In the genomic region with DNA sequence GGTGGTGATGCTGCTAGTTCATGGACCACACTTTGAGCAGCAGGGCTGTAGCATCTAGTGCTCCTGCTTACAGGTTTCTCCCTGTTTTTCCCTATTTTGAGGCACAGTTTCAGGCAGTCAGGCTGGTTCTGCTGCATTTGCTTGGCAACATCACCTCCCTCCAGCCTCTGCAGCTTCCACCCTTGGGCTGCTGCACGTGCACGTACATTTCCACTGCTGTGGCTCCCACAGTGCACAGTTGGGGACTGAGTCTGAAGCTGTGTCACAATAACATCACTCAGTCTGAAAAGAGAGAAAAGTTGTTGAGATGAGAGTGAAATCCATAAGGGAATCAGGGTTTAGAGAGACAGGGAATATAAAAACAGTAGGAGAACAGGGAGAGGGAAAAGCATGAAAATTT, we compare ENCODE assay signal across 29 cellular contexts.
DNase-seq lines count a peak whose midpoint lies in the region; ATAC-seq and TF ChIP-seq lines count a peak whose summit lies in the region.
"Had no signal": no experiment of that assay in that cellular context is flagged by ENCODE, and none has a peak within 500 bp of the region (broad histone marks: within the 10 kb centered on the region; RNA-seq: fewer than 3 reads in every experiment).

No MANE protein-coding gene starts in this region.

- DNase-seq in COR-L47 (lab: John Stamatoyannopoulos, UW) = peak; percentile 36
- no peak for DNase-seq in neuronal stem cell (ENCODE audit: low spot score)
- DNase-seq in T-helper 2 cell treated with Interferon-gamma antibody and Interleukin-4, amounts not matched to agents 5 μg/mL and 100 μg/mL, for 36 hours (ENCODE audit: low spot score) = no peak
- DNase-seq in activated naive CD8-positive, alpha-beta T cell treated with anti-CD3 and anti-CD28 coated beads for 36 hours = no peak
- DNase-seq: activated CD4-positive, alpha-beta T cell treated with anti-CD3 and anti-CD28 coated beads for 1 hour; activated CD8-positive, alpha-beta T cell treated with anti-CD3 and anti-CD28 coated beads for 36 hours; aorta; Calu3; cortex of kidney; endodermal cell; foreskin fibroblast; NCI-H1105; NCI-H524; nephron progenitor cell; Peyer's patch; SHP77 treated with DMSO at 0.1 percent for 48 hours; stimulated activated CD4-positive, alpha-beta T cell treated with anti-CD3 and anti-CD28 coated beads, Interleukin-15, amount 100 ng/mL, for 24 hours; stimulated activated naive B cell treated with anti-CD40 and anti-IgM and Interleukin-4, amounts not matched to agents 10 μg/mL and 1 μg/mL and 100 μg/mL, for 72 hours; uterus had no signal

- H3K9me3 ChIP-seq in SU-DHL-6 (ENCODE audit: insufficient read depth, low read length) = no peaks in the 10 kb centered on the region
- H3K9me3 ChIP-seq in neuronal stem cell (replicated peaks in 1 of 2; ENCODE audit: control insufficient read depth in 2 of 2, insufficient read depth in 1 of 2, low read depth in 1 of 2, low read length in 2 of 2) = peaks cover 1 to 4% of the 10 kb centered on the region in 2 donors
- H3K9me3 ChIP-seq: Peyer's patch, suprapubic skin, uterus had no signal

- H2BK120ac ChIP-seq in neuronal stem cell (ENCODE audit: low read depth, low read length) = no peak overlapping the region

- H3K27me3 Mint-ChIP-seq in T-helper 2 cell treated with Interferon-gamma antibody and Interleukin-4, amounts not matched to agents 5 μg/mL and 100 μg/mL, for 36 hours (ENCODE audit: low read depth) = no peaks in the 10 kb centered on the region
- H3K27me3 Mint-ChIP-seq in activated naive CD8-positive, alpha-beta T cell treated with anti-CD3 and anti-CD28 coated beads for 36 hours = no peaks in the 10 kb centered on the region
- H3K27me3 Mint-ChIP-seq: activated CD8-positive, alpha-beta T cell treated with anti-CD3 and anti-CD28 coated beads for 36 hours; activated T-helper 17 cell treated with anti-CD3 and anti-CD28 coated beads, Interleukin-2, amount 50 U/mL, for 72 hours; stimulated activated naive B cell treated with anti-CD40 and anti-IgM and Interleukin-4, amounts not matched to agents 10 μg/mL and 1 μg/mL and 100 μg/mL, for 72 hours had no signal

- no peak overlapping the region for H3K27ac Mint-ChIP-seq in T-helper 2 cell treated with Interferon-gamma antibody and Interleukin-4, amounts not matched to agents 5 μg/mL and 100 μg/mL, for 36 hours
- no peak overlapping the region for H3K27ac Mint-ChIP-seq in activated naive CD8-positive, alpha-beta T cell treated with anti-CD3 and anti-CD28 coated beads for 36 hours
- H3K27ac Mint-ChIP-seq: activated CD8-positive, alpha-beta T cell treated with anti-CD3 and anti-CD28 coated beads for 36 hours; activated naive CD4-positive, alpha-beta T cell treated with anti-CD3 and anti-CD28 coated beads, Interleukin-2, amount 50 U/mL, for 72 hours; activated T-helper 17 cell treated with anti-CD3 and anti-CD28 coated beads, Interleukin-2, amount 50 U/mL, for 72 hours; CD14-positive monocyte; endodermal cell; nephron progenitor cell; stimulated activated naive B cell treated with anti-CD40 and anti-IgM and Interleukin-4, amounts not matched to agents 10 μg/mL and 1 μg/mL and 100 μg/mL, for 72 hours had no signal

- H3K4me2 ChIP-seq in KMS-11 (no peak overlapping the region), SU-DHL-6 (ENCODE audit: low read depth, low read length, poor library complexity, severe bottlenecking) (no peak overlapping the region), neuronal stem cell (ENCODE audit: insufficient read depth, low read length, poor library complexity, severe bottlenecking) (no peak overlapping the region)

- H3K79me2 ChIP-seq in KMS-11 (ENCODE audit: insufficient read depth, low read depth) (peaks cover 9% of the 10 kb centered on the region; the same call in 1 of the 2 replicates), SU-DHL-6 (ENCODE audit: insufficient read depth, low read length) (peaks cover 15% of the 10 kb centered on the region)

- peaks cover 40% of the 10 kb centered on the region for H3K4me1 ChIP-seq in KMS-11 (ENCODE audit: low read depth, poor library complexity, severe bottlenecking)
- H3K4me1 ChIP-seq in neuronal stem cell (ENCODE audit: control insufficient read depth in 2 of 2, insufficient read depth in 1 of 2, low read depth in 1 of 2, low read length in 2 of 2) = peaks cover 2% of the 10 kb centered on the region in 2 donors
- H3K4me1 ChIP-seq: Peyer's patch, suprapubic skin, uterus had no signal

- no peak overlapping the region for H2BK12ac ChIP-seq in neuronal stem cell (ENCODE audit: low read length)

- TF ChIP-seq CTCF in KMS-11 (conservative IDR thresholded peaks at IDR 0.05; ENCODE audit: low read depth, low read length) = no peak
- TF ChIP-seq CTCF in SU-DHL-6 (IDR thresholded peaks at IDR 0.05; ENCODE audit: insufficient read depth, low read length, poor library complexity, severe bottlenecking) = no peak

- H3K36me3 ChIP-seq in KMS-11 (ENCODE audit: insufficient read depth) (peaks cover 4% of the 10 kb centered on the region; the same call in 1 of the 2 replicates), SU-DHL-6 (ENCODE audit: low read length) (no peaks in the 10 kb centered on the region; the same call in 1 of the 2 replicates), neuronal stem cell (replicated peaks in 1 of 2; ENCODE audit: control insufficient read depth in 2 of 2, insufficient read depth in 2 of 2, low read length in 2 of 2) (no peaks in the 10 kb centered on the region)
- H3K36me3 ChIP-seq: Peyer's patch, suprapubic skin, uterus had no signal

- H3K27ac ChIP-seq in KMS-11 = peak overlapping the region; percentile 19; the same call in 1 of the 2 replicates
- peak overlapping the region; percentile 6; the same call in 1 of the 2 replicates for H3K27ac ChIP-seq in SU-DHL-6 (ENCODE audit: low read depth, low read length)
- H3K27ac ChIP-seq in neuronal stem cell (replicated peaks; ENCODE audit: low read length) = no peak overlapping the region
- H3K27ac ChIP-seq: Peyer's patch, suprapubic skin, uterus had no signal

- H2BK15ac ChIP-seq in neuronal stem cell (ENCODE audit: low read length) = no peak overlapping the region

- peaks cover 10% of the 10 kb centered on the region; the same call in 1 of the 2 replicates for H3F3A ChIP-seq in SU-DHL-6 (ENCODE audit: insufficient read depth)

- no peaks in the 10 kb centered on the region for H3K79me1 ChIP-seq in neuronal stem cell (ENCODE audit: low read depth, low read length)

- H3K4me3 ChIP-seq in KMS-11 (IDR thresholded peaks at IDR 0.05; ENCODE audit: insufficient read depth, low read depth, low read length) (no peak overlapping the region), SU-DHL-6 (ENCODE audit: insufficient read depth, low read length, poor library complexity, severe bottlenecking) (no peak overlapping the region), neuronal stem cell (ENCODE audit: low read length in 2 of 2) (no peak overlapping the region)
- H3K4me3 ChIP-seq: GM12878, Peyer's patch, suprapubic skin, uterus had no signal

- H2AFZ ChIP-seq in KMS-11 (ENCODE audit: low read depth) = no peak overlapping the region
- no peak overlapping the region for H2AFZ ChIP-seq in SU-DHL-6 (ENCODE audit: low read depth, low read length, severe bottlenecking)
- H2AFZ ChIP-seq in neuronal stem cell (ENCODE audit: low read length) = no peak overlapping the region

- no peaks in the 10 kb centered on the region for H3K9me2 ChIP-seq in SU-DHL-6 (replicated peaks; ENCODE audit: insufficient read depth, low read length)

- H3K14ac ChIP-seq in neuronal stem cell (ENCODE audit: low read length) = no peak overlapping the region

- no peak overlapping the region for H3K18ac ChIP-seq in neuronal stem cell (ENCODE audit: low read length)

- no peak overlapping the region for H4K91ac ChIP-seq in neuronal stem cell (ENCODE audit: low read depth, low read length, poor library complexity)

- ATAC-seq in HG03442 (IDR thresholded peaks at IDR 0.05; ENCODE audit: unreplicated experiment) (no peak), HG03139 (IDR thresholded peaks at IDR 0.05; ENCODE audit: unreplicated experiment) (no peak)
- ATAC-seq: activated CD8-positive, alpha-beta T cell treated with anti-CD3 and anti-CD28 coated beads for 36 hours; activated naive CD4-positive, alpha-beta T cell treated with anti-CD3 and anti-CD28 coated beads, Interleukin-2, amount 50 U/mL, for 72 hours; activated T-helper 17 cell treated with anti-CD3 and anti-CD28 coated beads, Interleukin-2, amount 50 U/mL, for 72 hours; esophagus mucosa; stimulated activated naive B cell treated with anti-CD40 and anti-IgM and Interleukin-4, amounts not matched to agents 10 μg/mL and 1 μg/mL and 100 μg/mL, for 72 hours had no signal

- H3K9ac ChIP-seq in KMS-11 (no peak overlapping the region), SU-DHL-6 (ENCODE audit: low read length) (no peak overlapping the region), neuronal stem cell (ENCODE audit: low read depth, low read length, poor library complexity) (no peak overlapping the region)

- H3K27me3 ChIP-seq in KMS-11 (ENCODE audit: insufficient read depth, low read depth) (no peaks in the 10 kb centered on the region), SU-DHL-6 (ENCODE audit: low read length) (no peaks in the 10 kb centered on the region), neuronal stem cell (ENCODE audit: control insufficient read depth in 3 of 3, insufficient read depth in 3 of 3, low read depth in 1 of 3, low read length in 3 of 3) (no peaks in the 10 kb centered on the region)
- H3K27me3 ChIP-seq: Peyer's patch, suprapubic skin, uterus had no signal

- no peak overlapping the region for H3K4ac ChIP-seq in neuronal stem cell (ENCODE audit: low read length)

- no peak overlapping the region for H2BK5ac ChIP-seq in neuronal stem cell (ENCODE audit: low read length)

- no peak overlapping the region for H2AK5ac ChIP-seq in neuronal stem cell (ENCODE audit: low read depth, low read length)

- H3K9me3 Mint-ChIP-seq in T-helper 2 cell treated with Interferon-gamma antibody and Interleukin-4, amounts not matched to agents 5 μg/mL and 100 μg/mL, for 36 hours = no peaks in the 10 kb centered on the region
- no peaks in the 10 kb centered on the region for H3K9me3 Mint-ChIP-seq in activated naive CD8-positive, alpha-beta T cell treated with anti-CD3 and anti-CD28 coated beads for 36 hours
- H3K9me3 Mint-ChIP-seq: activated CD8-positive, alpha-beta T cell treated with anti-CD3 and anti-CD28 coated beads for 36 hours; activated naive CD4-positive, alpha-beta T cell treated with anti-CD3 and anti-CD28 coated beads, Interleukin-2, amount 50 U/mL, for 72 hours; activated T-helper 17 cell treated with anti-CD3 and anti-CD28 coated beads, Interleukin-2, amount 50 U/mL, for 72 hours; nephron progenitor cell had no signal

- no peak overlapping the region for H3K23ac ChIP-seq in neuronal stem cell (ENCODE audit: low read depth, low read length, poor library complexity)

- WGBS in neuronal stem cell (ENCODE audit: extremely low coverage in 2 of 2, insufficient read length in 2 of 2, insufficient replicate concordance in 1 of 2), 2 donors = no CpG with 5 or more reads among the region's 2 CpGs

- peak overlapping the region; percentile 43 for H4K8ac ChIP-seq in neuronal stem cell (ENCODE audit: low read depth, low read length)

- no peak overlapping the region for H3K4me3 Mint-ChIP-seq in T-helper 2 cell treated with Interferon-gamma antibody and Interleukin-4, amounts not matched to agents 5 μg/mL and 100 μg/mL, for 36 hours
- no peak overlapping the region for H3K4me3 Mint-ChIP-seq in activated naive CD8-positive, alpha-beta T cell treated with anti-CD3 and anti-CD28 coated beads for 36 hours
- H3K4me3 Mint-ChIP-seq: activated CD8-positive, alpha-beta T cell treated with anti-CD3 and anti-CD28 coated beads for 36 hours; activated T-helper 17 cell treated with anti-CD3 and anti-CD28 coated beads, Interleukin-2, amount 50 U/mL, for 72 hours; CD14-positive monocyte; endodermal cell; nephron progenitor cell; stimulated activated naive B cell treated with anti-CD40 and anti-IgM and Interleukin-4, amounts not matched to agents 10 μg/mL and 1 μg/mL and 100 μg/mL, for 72 hours had no signal

- H3K36me3 Mint-ChIP-seq in T-helper 2 cell treated with Interferon-gamma antibody and Interleukin-4, amounts not matched to agents 5 μg/mL and 100 μg/mL, for 36 hours (ENCODE audit: low read depth) = no peaks in the 10 kb centered on the region
- no peaks in the 10 kb centered on the region for H3K36me3 Mint-ChIP-seq in activated naive CD8-positive, alpha-beta T cell treated with anti-CD3 and anti-CD28 coated beads for 36 hours
- H3K36me3 Mint-ChIP-seq: activated naive CD4-positive, alpha-beta T cell treated with anti-CD3 and anti-CD28 coated beads, Interleukin-2, amount 50 U/mL, for 72 hours; CD14-positive monocyte had no signal

- no peaks in the 10 kb centered on the region for H3K4me1 Mint-ChIP-seq in T-helper 2 cell treated with Interferon-gamma antibody and Interleukin-4, amounts not matched to agents 5 μg/mL and 100 μg/mL, for 36 hours (ENCODE audit: low read depth)
- H3K4me1 Mint-ChIP-seq in activated naive CD8-positive, alpha-beta T cell treated with anti-CD3 and anti-CD28 coated beads for 36 hours = no peaks in the 10 kb centered on the region
- H3K4me1 Mint-ChIP-seq: activated T-helper 17 cell treated with anti-CD3 and anti-CD28 coated beads, Interleukin-2, amount 50 U/mL, for 72 hours; CD14-positive monocyte; nephron progenitor cell had no signal

- H4K20me1 ChIP-seq in KMS-11 (ENCODE audit: insufficient read depth) (no peaks in the 10 kb centered on the region), SU-DHL-6 (ENCODE audit: low read depth, low read length) (no peaks in the 10 kb centered on the region)
